ENCODE assay signal across 11 cellular contexts in the genomic region with DNA sequence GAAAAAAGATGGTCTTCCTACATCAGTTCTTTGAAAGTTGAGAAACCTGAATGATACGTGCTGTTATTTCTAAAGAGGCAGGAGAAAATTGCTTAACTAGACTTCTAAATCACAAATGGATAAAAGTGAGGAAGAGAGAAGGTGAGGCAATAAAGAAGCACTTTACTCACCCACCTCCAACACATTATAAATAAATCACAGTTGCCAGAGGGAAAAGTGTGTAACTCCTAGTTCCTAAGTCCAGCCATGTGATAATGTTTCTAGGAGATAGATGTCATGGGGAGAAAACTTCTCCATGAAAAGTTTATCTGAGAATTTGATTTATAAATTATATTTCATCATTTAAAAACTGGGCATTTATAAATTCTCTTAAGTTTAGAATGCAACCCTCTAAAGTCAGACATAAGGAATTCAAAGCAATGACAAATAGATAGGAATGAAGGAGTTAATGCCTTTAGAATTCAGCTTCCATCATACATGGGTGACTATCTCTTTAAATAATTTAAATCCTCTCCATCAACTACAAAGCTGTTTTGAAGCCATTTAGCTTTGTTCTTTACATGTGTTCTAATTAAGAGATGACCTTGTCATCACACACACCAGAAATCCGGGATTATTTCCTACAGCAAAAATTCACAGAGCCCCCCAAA. TPM values are rescaled to one million over a fixed set of nuclear protein-coding genes. Genes with fewer than 3 reads are reported as not detected.
DNase-seq lines count a peak whose midpoint lies in the region; TF ChIP-seq lines count a peak whose summit lies in the region.
"Had no signal": no experiment of that assay in that cellular context is flagged by ENCODE, and none has a peak within 500 bp of the region (broad histone marks: within the 10 kb centered on the region; RNA-seq: fewer than 3 reads in every experiment).

No MANE protein-coding gene starts in this region.

- H3K4me1 Mint-ChIP-seq in activated CD4-positive, alpha-beta memory T cell treated with anti-CD3 and anti-CD28 coated beads, Interleukin-2, amount 10 ng/mL, durations not matched to agents 7 days and 5 days, result peaks cover 31% of the 10 kb centered on the region
- peaks cover 41% of the 10 kb centered on the region for H3K4me1 Mint-ChIP-seq in activated CD4-positive, alpha-beta memory T cell treated with anti-CD3 and anti-CD28 coated beads for 36 hours (ENCODE audit: low read depth)

- peak overlapping the region; percentile 47 for H3K27ac Mint-ChIP-seq in activated CD4-positive, alpha-beta memory T cell treated with anti-CD3 and anti-CD28 coated beads, Interleukin-2, amount 10 ng/mL, durations not matched to agents 7 days and 5 days
- H3K27ac Mint-ChIP-seq in activated CD4-positive, alpha-beta memory T cell treated with anti-CD3 and anti-CD28 coated beads for 36 hours, result no peak overlapping the region

- CTCF ChIA-PET in activated CD4-positive, alpha-beta memory T cell treated with anti-CD3 and anti-CD28 coated beads, Interleukin-2, amount 10 ng/mL, durations not matched to agents 7 days and 5 days (lab: Charles Lee), result no interaction called here
- CTCF ChIA-PET in activated CD4-positive, alpha-beta memory T cell treated with anti-CD3 and anti-CD28 coated beads for 36 hours (lab: Charles Lee), result no interaction called here

- H3K27ac ChIP-seq in SJSA1, result peak overlapping the region; percentile 45
- peak overlapping the region; percentile 66 for H3K27ac ChIP-seq in fibroblast of lung (ENCODE audit: insufficient read depth, low read length)

- H3K36me3 ChIP-seq in SJSA1 (no peaks in the 10 kb centered on the region; the same call in 1 of the 2 replicates), fibroblast of lung (ENCODE audit: control insufficient read depth, insufficient read depth, low read length) (no peaks in the 10 kb centered on the region), skeletal muscle satellite cell (ENCODE audit: insufficient read depth, low read length) (no peaks in the 10 kb centered on the region)
- H3K36me3 ChIP-seq: gastroesophageal sphincter had no signal

- TF ChIP-seq CTCF in fibroblast of lung (conservative IDR thresholded peaks at IDR 0.05 in 1 of 2, IDR thresholded peaks at IDR 0.05 in 1 of 2; ENCODE audit: low read depth in 1 of 2, low read length in 2 of 2), result no peak

- H3K27me3 ChIP-seq in SJSA1 (replicated peaks), result no peaks in the 10 kb centered on the region
- H3K27me3 ChIP-seq in fibroblast of lung (ENCODE audit: control insufficient read depth, insufficient read depth, low read length), result no peaks in the 10 kb centered on the region
- H3K27me3 ChIP-seq in skeletal muscle satellite cell (ENCODE audit: control insufficient read depth, insufficient read depth, low read length), result no peaks in the 10 kb centered on the region
- H3K27me3 ChIP-seq: body of pancreas, gastroesophageal sphincter had no signal

- H3K4me1 ChIP-seq in SJSA1 (replicated peaks) (peaks cover 49% of the 10 kb centered on the region), fibroblast of lung (ENCODE audit: control insufficient read depth, extremely low read depth, insufficient read depth, low read length) (peaks cover 10% of the 10 kb centered on the region), skeletal muscle satellite cell (ENCODE audit: control insufficient read depth, insufficient read depth, low read length) (peaks cover 93% of the 10 kb centered on the region)

- H3K36me3 Mint-ChIP-seq in activated CD4-positive, alpha-beta memory T cell treated with anti-CD3 and anti-CD28 coated beads, Interleukin-2, amount 10 ng/mL, durations not matched to agents 7 days and 5 days (ENCODE audit: low read depth), result peaks cover 4% of the 10 kb centered on the region
- H3K36me3 Mint-ChIP-seq in activated CD4-positive, alpha-beta memory T cell treated with anti-CD3 and anti-CD28 coated beads for 36 hours, result no peaks in the 10 kb centered on the region

- H3K27me3 Mint-ChIP-seq in activated CD4-positive, alpha-beta memory T cell treated with anti-CD3 and anti-CD28 coated beads, Interleukin-2, amount 10 ng/mL, durations not matched to agents 7 days and 5 days, result no peaks in the 10 kb centered on the region
- no peaks in the 10 kb centered on the region for H3K27me3 Mint-ChIP-seq in activated CD4-positive, alpha-beta memory T cell treated with anti-CD3 and anti-CD28 coated beads for 36 hours

- peaks cover 66% of the 10 kb centered on the region for H3K79me2 ChIP-seq in fibroblast of lung (ENCODE audit: control insufficient read depth, insufficient read depth, low read length)

- H3K4me3 Mint-ChIP-seq in activated CD4-positive, alpha-beta memory T cell treated with anti-CD3 and anti-CD28 coated beads, Interleukin-2, amount 10 ng/mL, durations not matched to agents 7 days and 5 days, result peak overlapping the region; percentile 14
- no peak overlapping the region for H3K4me3 Mint-ChIP-seq in activated CD4-positive, alpha-beta memory T cell treated with anti-CD3 and anti-CD28 coated beads for 36 hours

- H3K9me3 ChIP-seq in SJSA1 (replicated peaks) (no peaks in the 10 kb centered on the region), fibroblast of lung (ENCODE audit: control insufficient read depth, insufficient read depth, low read depth, low read length) (no peaks in the 10 kb centered on the region), skeletal muscle satellite cell (replicated peaks; ENCODE audit: low read length) (no peaks in the 10 kb centered on the region)
- H3K9me3 ChIP-seq: body of pancreas, gastroesophageal sphincter had no signal

- H3K4me3 ChIP-seq in SJSA1, result no peak overlapping the region
- peak overlapping the region in 3 of 4 experiments; percentile 2 to 26 (median 3) for H3K4me3 ChIP-seq in fibroblast of lung (replicated peaks in 1 of 4; ENCODE audit: control extremely low read depth in 1 of 4, insufficient read depth in 1 of 4, low read depth in 3 of 4, low read length in 4 of 4)
- peak overlapping the region; percentile 53 for H3K4me3 ChIP-seq in skeletal muscle satellite cell (ENCODE audit: low read length)
- H3K4me3 ChIP-seq: body of pancreas had no signal

- H2AFZ ChIP-seq in fibroblast of lung (ENCODE audit: low read length), result no peak overlapping the region

- DNase-seq in activated CD4-positive, alpha-beta memory T cell treated with anti-CD3 and anti-CD28 coated beads, Interleukin-2, amount 10 ng/mL, durations not matched to agents 7 days and 5 days, result no peak
- DNase-seq in activated CD4-positive, alpha-beta memory T cell treated with anti-CD3 and anti-CD28 coated beads for 36 hours, result no peak
- no peak for DNase-seq in SJSA1 (ENCODE audit: low read depth in 1 of 2, low spot score in 2 of 2)
- peak in 1 of 2 donors; percentile 77 for DNase-seq in fibroblast of lung (ENCODE audit: low read depth in 2 of 2)
- no peak for DNase-seq in NAMALWA (ENCODE audit: low spot score)
- no peak for DNase-seq in D341Med (ENCODE audit: low spot score)
- DNase-seq in SHP77 (lab: John Stamatoyannopoulos, UW), result no peak
- DNase-seq: body of pancreas, Kasumi-1 had no signal

- H3K9ac ChIP-seq in fibroblast of lung (ENCODE audit: insufficient read depth, low read length) (no peak overlapping the region), skeletal muscle satellite cell (ENCODE audit: low read depth, low read length) (peak overlapping the region; percentile 67)

- intact Hi-C loops in activated CD4-positive, alpha-beta memory T cell treated with anti-CD3 and anti-CD28 coated beads for 36 hours (cut with micrococcal nuclease), result loop anchor here (5.0 kb wide), 1 partner anchor 52 kb away; no protein-coding TSS in a partner anchor

- POLR2A ChIA-PET in activated CD4-positive, alpha-beta memory T cell treated with anti-CD3 and anti-CD28 coated beads, Interleukin-2, amount 10 ng/mL, durations not matched to agents 7 days and 5 days (lab: Charles Lee), result interaction anchor here (1.9 kb wide), 1 partner anchor 60 kb away, joined by 6 read pairs; the partner anchor contains the start of gene NRIP1
- POLR2A ChIA-PET in activated CD4-positive, alpha-beta memory T cell treated with anti-CD3 and anti-CD28 coated beads for 36 hours (lab: Charles Lee), result interaction anchor here (0.7 kb wide), 1 partner anchor 60 kb away, joined by 4 read pairs; the partner anchor contains the start of gene NRIP1

- no peaks in the 10 kb centered on the region for H3K9me3 Mint-ChIP-seq in activated CD4-positive, alpha-beta memory T cell treated with anti-CD3 and anti-CD28 coated beads, Interleukin-2, amount 10 ng/mL, durations not matched to agents 7 days and 5 days
- no peaks in the 10 kb centered on the region for H3K9me3 Mint-ChIP-seq in activated CD4-positive, alpha-beta memory T cell treated with anti-CD3 and anti-CD28 coated beads for 36 hours

- H3K4me2 ChIP-seq in fibroblast of lung (ENCODE audit: extremely low read depth, insufficient read depth, low read length) (peak overlapping the region; percentile 72), skeletal muscle satellite cell (ENCODE audit: low read length) (peak overlapping the region; percentile 75)

- H4K20me1 ChIP-seq in fibroblast of lung (ENCODE audit: control insufficient read depth, extremely low read depth, insufficient read depth, low read length), result no peaks in the 10 kb centered on the region

RNA-seq across cellular contexts. Expression of gene NRIP1, which starts 60.0 kb away (rescaled TPM):
- total RNA-seq in activated CD4-positive, alpha-beta memory T cell treated with anti-CD3 and anti-CD28 coated beads, Interleukin-2, amount 10 ng/mL, durations not matched to agents 7 days and 5 days, result 1 to 10 TPM; 5.3 to 7.7 TPM
- total RNA-seq in activated CD4-positive, alpha-beta memory T cell treated with anti-CD3 and anti-CD28 coated beads for 36 hours, result 1 to 10 TPM; 4.4 to 5.4 TPM
- 19.6 and 26.0 TPM in 2 replicates for total RNA-seq in SJSA1 (2014; rRNA removed; shearing (Covaris generic))
- 24.8 and 25.4 TPM in 2 replicates for total RNA-seq in fibroblast of lung
- 12.9 and 17.8 TPM in 2 replicates for polyA plus RNA-seq in fibroblast of lung
- polyA plus RNA-seq in fibroblast of lung (2012), result 9.1 and 13.5 TPM in 2 replicates
- polyA minus RNA-seq in fibroblast of lung (ENCODE audit: low replicate concordance), result 6.8 and 9.8 TPM in 2 replicates
- total RNA-seq in skeletal muscle satellite cell (2012; rRNA removed), result 36.0 and 49.2 TPM in 2 replicates
